17 cellular contexts compared by ENCODE assay signal in the genomic region with DNA sequence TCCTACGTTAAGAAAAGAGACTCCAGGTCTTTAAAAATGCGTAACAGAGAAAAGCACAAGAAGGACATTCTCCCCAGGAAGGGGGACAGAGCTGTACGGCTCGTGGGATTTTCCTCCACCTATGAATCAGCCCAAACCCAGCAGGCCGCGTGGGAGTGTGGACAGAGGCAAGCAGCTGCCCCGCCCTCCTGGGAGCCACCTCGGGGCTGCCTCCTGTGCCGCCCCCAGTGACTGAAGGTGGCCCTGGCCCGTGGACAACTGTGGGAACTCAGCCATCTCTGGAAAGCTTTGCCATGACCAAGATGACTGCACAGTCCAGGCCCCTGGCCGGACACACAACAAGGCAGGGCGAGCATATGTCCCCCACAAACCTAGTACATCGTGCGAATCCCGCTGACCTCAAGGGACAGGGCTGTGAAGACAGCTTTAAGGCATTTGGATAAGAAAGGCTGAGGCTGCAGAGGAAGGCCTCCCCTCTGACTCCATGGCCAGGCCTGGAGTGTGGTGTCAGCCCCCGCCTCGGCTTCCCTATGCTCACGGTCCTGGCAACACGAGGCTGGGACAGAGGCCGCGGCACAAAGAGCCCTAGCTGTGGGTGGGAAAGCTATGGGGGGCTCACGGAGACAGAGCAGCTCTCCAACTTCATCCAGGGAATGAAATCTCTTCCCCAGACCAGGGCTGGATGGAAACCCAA. TPM values are rescaled to one million over a fixed set of nuclear protein-coding genes. Genes with fewer than 3 reads are reported as not detected.
DNase-seq lines count a peak whose midpoint lies in the region; ATAC-seq and TF ChIP-seq lines count a peak whose summit lies in the region.
"Had no signal": no experiment of that assay in that cellular context is flagged by ENCODE, and none has a peak within 500 bp of the region (broad histone marks: within the 10 kb centered on the region; RNA-seq: fewer than 3 reads in every experiment).

No MANE protein-coding gene starts in this region.

- peak; percentile 86 for DNase-seq in GM23248
- peak; percentile 39 for DNase-seq in adipocyte (ENCODE audit: low read depth)
- DNase-seq in heart left ventricle: peak in 3 of 5 donors; percentile 49 to 75 (median 69)
- no peak for DNase-seq in gastrocnemius medialis
- DNase-seq in amygdala (lab: John Stamatoyannopoulos, UW): no peak
- no peak for DNase-seq in uterus
- DNase-seq: activated CD4-positive, alpha-beta T cell treated with anti-CD3 and anti-CD28 coated beads, Interleukin-2, amount 10 ng/mL, durations not matched to agents 7 days and 5 days; activated CD8-positive, alpha-beta memory T cell treated with anti-CD3 and anti-CD28 coated beads, Interleukin-2, amount 50 U/mL, for 48 hours; activated naive CD4-positive, alpha-beta T cell treated with anti-CD3 and anti-CD28 coated beads, Interleukin-2, amount 10 ng/mL, durations not matched to agents 7 days and 5 days; hypothalamus; KG1; NCI-H1092 treated with DMSO at 0.1 percent for 48 hours; ovary; small intestine had no signal

- H3K9me3 ChIP-seq in GM23248 (ENCODE audit: low read depth) (no peaks in the 10 kb centered on the region), adipocyte (ENCODE audit: control insufficient read depth, low read length) (no peaks in the 10 kb centered on the region), heart left ventricle (no peaks in the 10 kb centered on the region), gastrocnemius medialis (no peaks in the 10 kb centered on the region), uterus (no peaks in the 10 kb centered on the region)
- H3K9me3 ChIP-seq: ovary had no signal

- ATAC-seq in heart left ventricle (peak in 3 of 4 donors; percentile 47 to 59 (median 56)), gastrocnemius medialis (peak in 1 of 2 donors; percentile 23), HG03045 (IDR thresholded peaks at IDR 0.05; ENCODE audit: unreplicated experiment) (no peak), HG02938 (IDR thresholded peaks at IDR 0.05; ENCODE audit: unreplicated experiment) (no peak)
- ATAC-seq: GM23338 had no signal

- H4K20me1 ChIP-seq in GM23248 (ENCODE audit: insufficient read depth): no peaks in the 10 kb centered on the region

- no peak overlapping the region for H2AFZ ChIP-seq in GM23248
- H2AFZ ChIP-seq: GM23338 had no signal

- H3K27me3 ChIP-seq in GM23248 (replicated peaks; ENCODE audit: insufficient read depth) (no peaks in the 10 kb centered on the region), adipocyte (replicated peaks; ENCODE audit: control insufficient read depth, insufficient read depth, low read length) (no peaks in the 10 kb centered on the region), heart left ventricle (no peaks in the 10 kb centered on the region), gastrocnemius medialis (no peaks in the 10 kb centered on the region), uterus (no peaks in the 10 kb centered on the region)
- H3K27me3 ChIP-seq: ovary had no signal

- H3K9ac ChIP-seq in GM23248 (peak overlapping the region; percentile 36; the same call in 1 of the 2 replicates), adipocyte (ENCODE audit: low read length) (peak overlapping the region; percentile 65)

- H3K4me2 ChIP-seq in GM23248 (ENCODE audit: unreplicated experiment): peak overlapping the region; percentile 13
- H3K4me2 ChIP-seq: GM23338 had no signal

- TF ChIP-seq POLR2A in heart left ventricle (IDR thresholded peaks at IDR 0.05) (no peak), gastrocnemius medialis (IDR thresholded peaks at IDR 0.05) (no peak), uterus (IDR thresholded peaks at IDR 0.05) (no peak)

- TF ChIP-seq CTCF in heart left ventricle (IDR thresholded peaks at IDR 0.05) (no peak), gastrocnemius medialis (IDR thresholded peaks at IDR 0.05 in 4 of 5, conservative IDR thresholded peaks at IDR 0.05 in 1 of 5) (no peak), uterus (IDR thresholded peaks at IDR 0.05) (no peak)

- H3K27ac ChIP-seq in GM23248 (peak overlapping the region; percentile 64), heart left ventricle (peak overlapping the region; percentile 2 to 79 (median 45)), gastrocnemius medialis (peak overlapping the region; percentile 11 to 50 (median 35)), uterus (no peak overlapping the region)
- H3K27ac ChIP-seq: ovary had no signal

- WGBS in GM23248 (ENCODE audit: low coverage in 1 of 2, low lambda C conversion rate in 2 of 2, missing lambda C conversion rate in 2 of 2), 2 experiments: 43 to 52% methylated on average over 20 to 22 of the region's 22 CpGs
- 63 to 76% (median 68%) methylated on average over 17 to 22 of the region's 22 CpGs for WGBS in heart left ventricle, 4 donors

- peaks cover 85% of the 10 kb centered on the region for H3K79me2 ChIP-seq in GM23248 (ENCODE audit: insufficient read depth)

- in situ Hi-C loops in GM23248 (cut with MboI): loop anchor here (25.0 kb wide), 1 partner anchor 262 kb away; the partner anchor contains the start of gene SLC22A23
- in situ Hi-C loops in gastrocnemius medialis (cut with MboI; ENCODE audit: low sequenced_read_pairs in 4 of 4): loop anchor here in 2 of 4 donors (25.0 kb wide), 3 partner anchors 413 to 612 kb away; partner anchors contain the start of genes BPHL (in 1 of the 2) and ECI2 (in 1 of the 2)

- H3K4me3 ChIP-seq in GM23248 (no peak overlapping the region), adipocyte (ENCODE audit: low read length) (no peak overlapping the region), heart left ventricle (no peak overlapping the region), gastrocnemius medialis (no peak overlapping the region), uterus (no peak overlapping the region)
- H3K4me3 ChIP-seq: GM23338, ovary had no signal

- H3K36me3 ChIP-seq in GM23248 (ENCODE audit: low read depth) (peaks cover 65% of the 10 kb centered on the region), adipocyte (ENCODE audit: control insufficient read depth, insufficient read depth, low read length, severe bottlenecking) (peaks cover 76% of the 10 kb centered on the region), heart left ventricle (peaks cover 3 to 75% (median 54%) of the 10 kb centered on the region in 9 donors), gastrocnemius medialis (peaks cover 0 to 11% of the 10 kb centered on the region in 2 donors), uterus (no peaks in the 10 kb centered on the region)
- H3K36me3 ChIP-seq: ovary had no signal

- H3K9me2 ChIP-seq in GM23248 (ENCODE audit: insufficient read depth): no peaks in the 10 kb centered on the region

- H3F3A ChIP-seq in GM23248 (ENCODE audit: insufficient read depth): peaks cover 59% of the 10 kb centered on the region

- peaks cover 38% of the 10 kb centered on the region for H3K4me1 ChIP-seq in GM23248 (ENCODE audit: insufficient read depth)
- H3K4me1 ChIP-seq in adipocyte (ENCODE audit: control insufficient read depth, insufficient read depth, low read length): peaks cover 42% of the 10 kb centered on the region
- H3K4me1 ChIP-seq in heart left ventricle: peaks cover 0 to 55% (median 32%) of the 10 kb centered on the region in 12 donors
- peaks cover 0 to 15% of the 10 kb centered on the region in 2 donors for H3K4me1 ChIP-seq in gastrocnemius medialis
- H3K4me1 ChIP-seq in uterus: no peaks in the 10 kb centered on the region

- intact Hi-C loops in heart left ventricle (cut with DNase I) (loop anchor here in 1 of 10 donors (5.0 kb wide), 1 partner anchor 312 kb away; no protein-coding TSS in a partner anchor), gastrocnemius medialis (cut with DNase I; ENCODE audit: low total_unique reads) (loop anchor here (5.0 kb wide), 1 partner anchor 247 kb away; no protein-coding TSS in a partner anchor), uterus (cut with DNase I; ENCODE audit: low total_unique reads) (no loop called here)

RNA-seq across cellular contexts. Expression of gene PXDC1, which starts 26.9 kb away (rescaled TPM):
- 167 and 192 TPM in 2 replicates for total RNA-seq in GM23248 (2014; rRNA removed; shearing (Covaris generic))
- polyA plus RNA-seq in GM23248 (2016; fragmentation: Nextera tagmentation; extraction: Ambion mirVana): 122 and 135 TPM in 2 replicates
- total RNA-seq in heart left ventricle: 10 to 100 TPM; 13.7 to 73.9 (median 29.1) TPM
- polyA plus RNA-seq in heart left ventricle: 10 to 100 TPM; 20.0 to 89.9 TPM
- total RNA-seq in gastrocnemius medialis: 10 to 100 TPM in 3 of 4 donors, 1 to 10 TPM in 1; 8.8 to 47.1 (median 19.6) TPM
- total RNA-seq in uterus: 10 to 100 TPM; 15.6 to 42.4 (median 31.0) TPM

Comparison
In these comparisons a context has a peak if more than half of its experiments do, and no peak if none do; other contexts are left out.
1. DNase-seq: peak in GM23248 (single experiment), adipocyte (single experiment) and heart left ventricle (3 of 5); none in gastrocnemius medialis (0 of 2), amygdala (0 of 56) and uterus (0 of 2).
2. H3K27ac ChIP-seq: peak in GM23248 (single experiment), heart left ventricle (12 of 12) and gastrocnemius medialis (4 of 4); none in uterus (0 of 2).
3. ATAC-seq: peak in heart left ventricle (3 of 4); none in HG03045 (single experiment) and HG02938 (single experiment).